Comparison of ENCODE assay signal across 8 cellular contexts in genomic region chr15:70488002-70488605, GRCh38.
DNase-seq lines count a peak whose midpoint lies in the region; ATAC-seq and TF ChIP-seq lines count a peak whose summit lies in the region.

No MANE protein-coding gene starts in this region.

- ATAC-seq in HG03460 (IDR thresholded peaks at IDR 0.05; ENCODE audit: unreplicated experiment) (no peak), HG02870 (IDR thresholded peaks at IDR 0.05; ENCODE audit: unreplicated experiment) (no peak)

- POLR2A ChIA-PET in MCF 10A (lab: Yijun Ruan, JAX) = interaction anchor here (1.6 kb wide), 1 partner anchor 391 kb away, joined by 4 read pairs; the partner anchor contains the start of gene TLE3

- no peaks in the 10 kb centered on the region for H3K36me3 Mint-ChIP-seq in MCF 10A (ENCODE audit: insufficient read depth, unreplicated experiment)

- peak; percentile 94 for TF ChIP-seq CTCF in MCF 10A (IDR thresholded peaks at IDR 0.05; ENCODE audit: unreplicated experiment)

- H3K4me3 Mint-ChIP-seq in MCF 10A (ENCODE audit: unreplicated experiment) = no peak overlapping the region

- no TSS peak for BruUV-seq in MCF 10A (replicated peaks; lab: Mats Ljungman, UMichigan)

- H3K4me1 Mint-ChIP-seq in MCF 10A (ENCODE audit: insufficient read depth, unreplicated experiment) = peaks cover 26% of the 10 kb centered on the region

- H3K27ac Mint-ChIP-seq in MCF 10A (ENCODE audit: low read depth, unreplicated experiment) = no peak overlapping the region

- peak; percentile 84 for DNase-seq in GM03348 (ENCODE audit: low spot score)
- DNase-seq in NAMALWA (ENCODE audit: low spot score) = peak; percentile 70
- peak; percentile 79 for DNase-seq in UCSD-AML1 (lab: John Stamatoyannopoulos, UW; ENCODE audit: unreplicated experiment)
- DNase-seq in MCF 10A (ENCODE audit: unreplicated experiment) = peak; percentile 77
- peak; percentile 81 for DNase-seq in inferior parietal cortex (ENCODE audit: extremely low spot score)
- DNase-seq in stimulated activated CD4-positive, alpha-beta T cell treated with anti-CD3 and anti-CD28 coated beads, Interleukin-1b, Interleukin-23, amount 100 ng/mL, for 48 hours = peak; percentile 62

- intact Hi-C loops in MCF 10A (cut with micrococcal nuclease) = loop anchor here (1.0 to 5.0 kb wide), 4 partner anchors 761 to 1012 kb away; no protein-coding TSS in a partner anchor

- H3K27me3 Mint-ChIP-seq in MCF 10A (ENCODE audit: insufficient read depth, unreplicated experiment) = peaks cover 3% of the 10 kb centered on the region

- no peaks in the 10 kb centered on the region for H3K9me3 Mint-ChIP-seq in MCF 10A (ENCODE audit: unreplicated experiment)

- CTCF ChIA-PET in MCF 10A (lab: Yijun Ruan, JAX) = interaction anchor here (0.5 to 3.2 kb wide), 47 partner anchors 8 to 1454 kb away, joined by 3 to 34 read pairs (median 4); no protein-coding TSS in a partner anchor
